In the genomic region with DNA sequence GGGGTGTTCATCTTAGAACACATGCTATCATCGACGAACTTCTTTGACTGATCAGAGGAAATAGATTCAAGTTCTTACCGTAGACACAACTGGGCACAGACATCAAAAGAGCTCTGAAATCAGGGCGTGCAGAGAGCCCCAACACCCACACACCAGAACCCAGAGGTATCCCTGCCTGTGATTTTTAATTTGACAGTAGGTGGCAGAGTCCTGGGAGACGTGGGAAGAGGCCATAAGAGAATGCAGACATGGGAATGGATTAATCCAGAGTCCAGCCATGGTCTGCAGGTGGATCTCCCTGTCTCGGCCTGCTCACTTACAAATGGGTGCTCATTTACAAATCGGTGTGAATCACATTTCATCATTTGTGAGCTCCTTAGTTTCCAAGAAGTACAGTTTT, we compare ENCODE assay signal across 15 cellular contexts. TPM values are rescaled to one million over a fixed set of nuclear protein-coding genes. Genes with fewer than 3 reads are reported as not detected.
A peak's percentile ranks its signal among the peaks of the same experiment; 100 is the strongest.
DNase-seq lines count a peak whose midpoint lies in the region; ATAC-seq, FAIRE-seq and TF ChIP-seq lines count a peak whose summit lies in the region.
"Not testable (repeated sequence)": the region's sequence is repeated elsewhere in the genome, so short reads cannot be mapped to it uniquely, and the experiment has no call there.
"Had no signal": no experiment of that assay in that cellular context is flagged by ENCODE, and none has a peak within 500 bp of the region (broad histone marks: within the 10 kb centered on the region; RNA-seq: fewer than 3 reads in every experiment).

No MANE protein-coding gene starts in this region.

- H3K9me2 ChIP-seq in HCT116 (ENCODE audit: insufficient read depth), result not testable (repeated sequence)

- TF ChIP-seq CTCF in HCT116 (IDR thresholded peaks at IDR 0.05 in 2 of 3, conservative IDR thresholded peaks at IDR 0.05 in 1 of 3; ENCODE audit: borderline replicate concordance in 1 of 3, insufficient read depth in 1 of 3, low read depth in 2 of 3, low read length in 2 of 3); astrocyte (IDR thresholded peaks at IDR 0.05; ENCODE audit: insufficient read depth, low read depth, low read length); K562 (IDR thresholded peaks at IDR 0.05 in 2 of 3, conservative IDR thresholded peaks at IDR 0.05 in 1 of 3; ENCODE audit: insufficient read depth in 2 of 3, low read depth in 1 of 3, low read length in 3 of 3); HepG2 (CRISPR knock-in tag; IDR thresholded peaks at IDR 0.05): not testable (repeated sequence)

- not testable (repeated sequence) for TF ChIP-seq POLR2A in HCT116 (IDR thresholded peaks at IDR 0.05; ENCODE audit: borderline replicate concordance, extremely low read depth, insufficient read depth, insufficient read length); K562 (conservative IDR thresholded peaks at IDR 0.05); HepG2 (IDR thresholded peaks at IDR 0.05; ENCODE audit: insufficient read depth in 1 of 2, low read depth in 2 of 2, low read length in 2 of 2)

- H4K20me1 ChIP-seq in HCT116 (ENCODE audit: insufficient read depth); astrocyte (ENCODE audit: insufficient read depth, low read length); K562 (replicated peaks; ENCODE audit: control insufficient read depth, insufficient read depth, low read length); HepG2 (ENCODE audit: insufficient read depth, low read length): not testable (repeated sequence)

- not testable (repeated sequence) for TF ChIP-seq RAD21 in HCT116 (IDR thresholded peaks at IDR 0.05; ENCODE audit: low read depth); K562 (CRISPR knock-in tag; conservative IDR thresholded peaks at IDR 0.05 in 1 of 2, IDR thresholded peaks at IDR 0.05 in 1 of 2); HepG2 (CRISPR knock-in tag; IDR thresholded peaks at IDR 0.05)

- not testable (repeated sequence) for H3K4me1 Mint-ChIP-seq in astrocyte (ENCODE audit: low read depth, unreplicated experiment)

- DNase-seq in GM19239 (ENCODE audit: insufficient read length, low spot score); HCT116 (ENCODE audit: low read depth, low spot score); astrocyte (ENCODE audit: low read depth); K562 (ENCODE audit: extremely low read depth in 1 of 4, low spot score in 3 of 4); HepG2 (ENCODE audit: low spot score): not testable (repeated sequence)

- in situ Hi-C loops in K562 (cut with MboI); HepG2 (cut with HindIII; ENCODE audit: extremely low pct_ligation_motif_present, low pct_unique_long_range_greater_than_20kb): not testable (repeated sequence)

- not testable (repeated sequence) for H3K4me3 Mint-ChIP-seq in astrocyte (ENCODE audit: unreplicated experiment)

- peak; percentile 61; the same call in 1 of the 2 replicates for ATAC-seq in HCT116
- not testable (repeated sequence) for ATAC-seq in K562
- ATAC-seq in HepG2, result peak; percentile 68; the same call in 2 of the 3 replicates

- not testable (repeated sequence) for H3K27ac ChIP-seq in HCT116 (ENCODE audit: low read depth, low read length); astrocyte (ENCODE audit: low read depth, low read length); K562 (ENCODE audit: extremely low read depth, low read depth, low read length); HepG2 (ENCODE audit: extremely low read length, insufficient read depth, low read length)

- not testable (repeated sequence) for H3K27me3 ChIP-seq in HCT116 (ENCODE audit: insufficient read depth, low read length); astrocyte (ENCODE audit: insufficient read depth, low read length); K562 (ENCODE audit: control insufficient read depth in 2 of 2, insufficient read depth in 2 of 2, low read length in 2 of 2); HepG2 (ENCODE audit: control insufficient read depth in 1 of 2, insufficient read depth in 2 of 2, low read length in 2 of 2)

- not testable (repeated sequence) for H3K36me3 ChIP-seq in HCT116 (ENCODE audit: control insufficient read depth in 1 of 2, insufficient read depth in 2 of 2, low read length in 2 of 2); astrocyte (ENCODE audit: insufficient read depth, low read length); K562 (ENCODE audit: control insufficient read depth, insufficient read depth, low read length); HepG2 (replicated peaks in 1 of 2; ENCODE audit: control insufficient read depth in 1 of 2, insufficient read depth in 2 of 2, low read length in 2 of 2)

- H3K27me3 Mint-ChIP-seq in astrocyte (ENCODE audit: low read depth, unreplicated experiment), result not testable (repeated sequence)

- intact Hi-C loops in HCT116 (cut with micrococcal nuclease); K562 (cut with micrococcal nuclease); HepG2 (cut with micrococcal nuclease; ENCODE audit: unreplicated experiment): not testable (repeated sequence)

- FAIRE-seq in GM19239 (lab: Jason Lieb, UNC) (peak; percentile 95), astrocyte (lab: Jason Lieb, UNC) (peak; percentile 78), K562 (lab: Jason Lieb, UNC) (peak; percentile 79), colon (lab: Jason Lieb, UNC) (peak; percentile 65), islet of Langerhans (lab: Jason Lieb, UNC) (peak; percentile 21), HepG2 (lab: Jason Lieb, UNC) (peak; percentile 83)

- H2AFZ ChIP-seq in HCT116 (ENCODE audit: low read depth, low read length, poor library complexity, severe bottlenecking); astrocyte (ENCODE audit: low read depth, low read length); K562 (ENCODE audit: low read depth, low read length); HepG2 (ENCODE audit: low read length): not testable (repeated sequence)

- not testable (repeated sequence) for H3K9me1 ChIP-seq in K562 (ENCODE audit: control insufficient read depth, insufficient read depth, low read length)

- not testable (repeated sequence) for H3K9ac ChIP-seq in HCT116 (ENCODE audit: low read length); astrocyte (ENCODE audit: low read length); K562 (ENCODE audit: insufficient read depth in 1 of 2, low read depth in 2 of 2, low read length in 2 of 2); HepG2 (ENCODE audit: insufficient read depth, low read depth, low read length)

- H3K27ac Mint-ChIP-seq in astrocyte (ENCODE audit: unreplicated experiment), result not testable (repeated sequence)

- POLR2A ChIA-PET in HCT116 (lab: Charles Lee); K562 (lab: Yijun Ruan, JAX); HepG2 (lab: Yijun Ruan, JAX): not testable (repeated sequence)

- not testable (repeated sequence) for H3K9me3 ChIP-seq in HCT116 (ENCODE audit: control insufficient read depth in 1 of 2, insufficient read depth in 1 of 2, low read depth in 1 of 2, low read length in 2 of 2); astrocyte (ENCODE audit: insufficient read depth, low read depth, low read length); K562 (replicated peaks; ENCODE audit: control insufficient read depth, insufficient read depth, low read depth, low read length); HepG2 (ENCODE audit: low read length)

- no CpG with 5 or more reads among the region's 7 CpGs for WGBS in K562 (ENCODE audit: insufficient coverage, low coverage, missing lambda C conversion rate)
- WGBS in HepG2 (ENCODE audit: low lambda C conversion rate), result no CpG with 5 or more reads among the region's 7 CpGs

- BruUV-seq in HCT116 (replicated peaks; lab: Mats Ljungman, UMichigan); K562 (replicated peaks; lab: Mats Ljungman, UMichigan); HepG2 (replicated peaks; lab: Mats Ljungman, UMichigan): not testable (repeated sequence)

- not testable (repeated sequence) for H3K4me2 ChIP-seq in HCT116 (ENCODE audit: low read length); astrocyte (ENCODE audit: low read length); K562 (ENCODE audit: insufficient read depth, low read length); HepG2 (ENCODE audit: low read depth, low read length)

- not testable (repeated sequence) for H3K36me3 Mint-ChIP-seq in astrocyte (ENCODE audit: low read depth, unreplicated experiment)

- not testable (repeated sequence) for H3K4me1 ChIP-seq in HCT116 (ENCODE audit: control insufficient read depth in 1 of 2, insufficient read depth in 2 of 2, low read length in 2 of 2); astrocyte (ENCODE audit: insufficient read depth, low read length); K562 (replicated peaks in 1 of 2; ENCODE audit: control insufficient read depth in 2 of 2, insufficient read depth in 2 of 2, low read length in 2 of 2); HepG2 (ENCODE audit: insufficient read depth, low read length)

- CTCF ChIA-PET in HCT116 (lab: Charles Lee); K562 (lab: Yijun Ruan, JAX; ENCODE audit: low intra/inter-chr PET ratio); HepG2 (lab: Yijun Ruan, JAX; ENCODE audit: low intra/inter-chr PET ratio, low total read pairs): not testable (repeated sequence)

- not testable (repeated sequence) for H3K9me3 Mint-ChIP-seq in astrocyte (ENCODE audit: unreplicated experiment)

- RAD21 ChIA-PET in HCT116 (lab: Charles Lee; ENCODE audit: low non-redundant PET in 1 of 2, low total read pairs in 2 of 2, uncharacterized antibody in 2 of 2, unreplicated experiment in 2 of 2), result not testable (repeated sequence)

- TF ChIP-seq EP300 in K562 (IDR thresholded peaks at IDR 0.05; ENCODE audit: low read length); HepG2 (IDR thresholded peaks at IDR 0.05; ENCODE audit: low read depth in 2 of 2, low read length in 2 of 2); HepG2 (CRISPR knock-in tag; IDR thresholded peaks at IDR 0.05; ENCODE audit: borderline replicate concordance): not testable (repeated sequence)

- not testable (repeated sequence) for H3K4me3 ChIP-seq in HCT116 (replicated peaks in 1 of 2; ENCODE audit: low read depth in 1 of 2, low read length in 2 of 2); astrocyte (ENCODE audit: insufficient read depth, low read depth, low read length); K562; HepG2 (replicated peaks in 1 of 3; ENCODE audit: insufficient read depth in 1 of 3, low read depth in 2 of 3, low read length in 3 of 3)

- not testable (repeated sequence) for H3K79me2 ChIP-seq in HCT116 (ENCODE audit: insufficient read depth, low read length); astrocyte (ENCODE audit: insufficient read depth, low read length); K562 (ENCODE audit: control insufficient read depth, insufficient read depth, low read length); HepG2 (ENCODE audit: insufficient read depth, low read length)

RNA-seq across cellular contexts. Expression of gene MAGEA9, which starts 3.7 kb away (rescaled TPM):
- total RNA-seq in HCT116 (2021; ENCODE audit: unreplicated experiment) (not detected), astrocyte (not detected in 2 replicates), K562 (2014; rRNA removed) (1.0 TPM in 1 of 2 replicates, not detected in the other), K562 (2014; rRNA removed; fragmentation: Illumina TruSeq; extraction: Trizol) (not detected in 2 replicates), K562 (2015; rRNA removed; fragmentation: Illumina TruSeq; extraction: Trizol) (0.49 TPM in 1 of 2 replicates, not detected in the other), K562 (2021) (not detected in 2 replicates), HepG2 (2016; rRNA removed; fragmentation: Illumina TruSeq; extraction: Trizol) (0.07 TPM in 1 of 2 replicates, not detected in the other)
- 0.27 TPM in 1 of 2 replicates, not detected in the other for polyA plus RNA-seq in HCT116 (2012)
- not detected in 2 replicates for total RNA-seq in K562 (2011; cell fraction: chromatin; rRNA removed; ENCODE audit: low replicate concordance)
- total RNA-seq in K562 (2011; cell fraction: nucleolus; rRNA removed), result 3.0 TPM in 1 of 2 replicates, not detected in the other
- total RNA-seq in K562 (2011; cell fraction: nucleoplasm; rRNA removed), result not detected in 2 replicates
- polyA plus RNA-seq in K562 (2011; rRNA removed) (0.17 TPM in 1 of 2 replicates, not detected in the other), K562 (2014; fragmentation: Illumina TruSeq; extraction: Trizol) (0.44 TPM in 1 of 2 replicates, not detected in the other), K562 (2014; fragmentation: Nextera tagmentation; extraction: Ambion mirVana) (under 1 TPM; 0.08 to 0.25 TPM), K562 (2014; rRNA removed) (0.53 and 0.65 TPM in 2 replicates), HepG2 (2011; rRNA removed) (not detected in 2 replicates)
- 1.8 TPM in 1 of 2 replicates, not detected in the other for polyA plus RNA-seq in K562 (2011; cell fraction: cytosol; rRNA removed)
- polyA plus RNA-seq in K562 (2011; cell fraction: nucleus; rRNA removed), result 0.14 and 1.1 TPM in 2 replicates
- 0.10 and 0.22 TPM in 2 replicates for polyA plus RNA-seq in K562 (2012)
- not detected in 2 replicates for polyA minus RNA-seq in K562 (2011; rRNA and poly(A)+ RNA removed)
- not detected in 2 replicates for polyA minus RNA-seq in K562 (2011; cell fraction: cytosol; rRNA and poly(A)+ RNA removed)
- 0.44 TPM in 1 of 2 replicates, not detected in the other for polyA minus RNA-seq in K562 (2011; cell fraction: nucleus; rRNA and poly(A)+ RNA removed)
- total RNA-seq in HepG2 (2016; cell fraction: cytosol; rRNA removed; fragmentation: Illumina TruSeq; extraction: Trizol; ENCODE audit: low read depth), result not detected in 2 replicates
- total RNA-seq in HepG2 (2016; cell fraction: insoluble cytoplasmic fraction; rRNA removed; fragmentation: Illumina TruSeq; extraction: Trizol), result not detected in 2 replicates
- total RNA-seq in HepG2 (2016; cell fraction: membrane; rRNA removed; fragmentation: Illumina TruSeq; extraction: Trizol), result not detected in 2 replicates
- total RNA-seq in HepG2 (2016; cell fraction: nucleus; rRNA removed; fragmentation: Illumina TruSeq; extraction: Trizol), result not detected in 2 replicates
- not detected in 2 replicates for polyA plus RNA-seq in HepG2 (2011; cell fraction: cytosol; rRNA removed)
- polyA plus RNA-seq in HepG2 (2011; cell fraction: nucleus; rRNA removed), result not detected in 2 replicates
- not detected in 2 replicates for polyA plus RNA-seq in HepG2 (2012)
- polyA plus RNA-seq in HepG2 (2016; cell fraction: cytosol; fragmentation: Illumina TruSeq; extraction: Trizol; ENCODE audit: low read depth), result not detected in 2 replicates
- polyA plus RNA-seq in HepG2 (2016; cell fraction: insoluble cytoplasmic fraction; fragmentation: Illumina TruSeq; extraction: Trizol; ENCODE audit: low read depth), result not detected in 2 replicates
- not detected in 2 replicates for polyA plus RNA-seq in HepG2 (2016; cell fraction: membrane; fragmentation: Illumina TruSeq; extraction: Trizol; ENCODE audit: low read depth)
- not detected in 2 replicates for polyA plus RNA-seq in HepG2 (2016; cell fraction: nucleus; fragmentation: Illumina TruSeq; extraction: Trizol; ENCODE audit: insufficient read depth, low read depth)
- polyA minus RNA-seq in HepG2 (2011; rRNA and poly(A)+ RNA removed; ENCODE audit: low replicate concordance), result not detected in 2 replicates
- polyA minus RNA-seq in HepG2 (2011; cell fraction: cytosol; rRNA and poly(A)+ RNA removed), result not detected in 2 replicates
- not detected in 2 replicates for polyA minus RNA-seq in HepG2 (2011; cell fraction: nucleus; rRNA and poly(A)+ RNA removed)
- total RNA-seq: A673; CD4-positive, alpha-beta memory T cell; CD4-positive, CD25-positive, alpha-beta regulatory T cell; CD8-positive, alpha-beta memory T cell; Daoy; G401 had no signal
- polyA plus RNA-seq: AG04450; CD14-positive monocyte; CD4-positive, alpha-beta memory T cell; CD4-positive, CD25-positive, alpha-beta regulatory T cell; CD8-positive, alpha-beta memory T cell had no signal

RNA-seq across cellular contexts. Expression of gene HSFX1, which starts 4.1 kb away (rescaled TPM):
- 0.44 TPM for total RNA-seq in HCT116 (2021; ENCODE audit: unreplicated experiment)
- polyA plus RNA-seq in HCT116 (2012), result 0.81 and 0.97 TPM in 2 replicates
- total RNA-seq in astrocyte, result 0.75 and 1.5 TPM in 2 replicates
- total RNA-seq in K562 (2011; cell fraction: chromatin; rRNA removed; ENCODE audit: low replicate concordance), result 0.44 and 0.48 TPM in 2 replicates
- total RNA-seq in K562 (2011; cell fraction: nucleolus; rRNA removed), result 0.17 and 0.39 TPM in 2 replicates
- not detected in 2 replicates for total RNA-seq in K562 (2011; cell fraction: nucleoplasm; rRNA removed)
- total RNA-seq in K562 (2014; rRNA removed), result not detected in 2 replicates
- total RNA-seq in K562 (2014; rRNA removed; fragmentation: Illumina TruSeq; extraction: Trizol), result not detected in 2 replicates
- not detected in 2 replicates for total RNA-seq in K562 (2015; rRNA removed; fragmentation: Illumina TruSeq; extraction: Trizol)
- total RNA-seq in K562 (2021), result not detected in 2 replicates
- 0.10 and 0.14 TPM in 2 replicates for polyA plus RNA-seq in K562 (2011; rRNA removed)
- 0.10 TPM in 1 of 2 replicates, not detected in the other for polyA plus RNA-seq in K562 (2011; cell fraction: cytosol; rRNA removed)
- 0.25 and 0.40 TPM in 2 replicates for polyA plus RNA-seq in K562 (2011; cell fraction: nucleus; rRNA removed)
- polyA plus RNA-seq in K562 (2012), result 0.07 and 0.21 TPM in 2 replicates
- not detected in 2 replicates for polyA plus RNA-seq in K562 (2014; fragmentation: Illumina TruSeq; extraction: Trizol)
- not detected for polyA plus RNA-seq in K562 (2014; fragmentation: Nextera tagmentation; extraction: Ambion mirVana)
- not detected in 2 replicates for polyA plus RNA-seq in K562 (2014; rRNA removed)
- polyA minus RNA-seq in K562 (2011; rRNA and poly(A)+ RNA removed), result 0.18 TPM in 1 of 2 replicates, not detected in the other
- polyA minus RNA-seq in K562 (2011; cell fraction: cytosol; rRNA and poly(A)+ RNA removed), result not detected in 2 replicates
- polyA minus RNA-seq in K562 (2011; cell fraction: nucleus; rRNA and poly(A)+ RNA removed), result 0.33 and 0.40 TPM in 2 replicates
- total RNA-seq in HepG2 (2016; rRNA removed; fragmentation: Illumina TruSeq; extraction: Trizol), result 0.09 TPM in 1 of 2 replicates, not detected in the other
- not detected in 2 replicates for total RNA-seq in HepG2 (2016; cell fraction: cytosol; rRNA removed; fragmentation: Illumina TruSeq; extraction: Trizol; ENCODE audit: low read depth)
- total RNA-seq in HepG2 (2016; cell fraction: insoluble cytoplasmic fraction; rRNA removed; fragmentation: Illumina TruSeq; extraction: Trizol), result 0.24 TPM in 1 of 2 replicates, not detected in the other
- total RNA-seq in HepG2 (2016; cell fraction: membrane; rRNA removed; fragmentation: Illumina TruSeq; extraction: Trizol), result not detected in 2 replicates
- not detected in 2 replicates for total RNA-seq in HepG2 (2016; cell fraction: nucleus; rRNA removed; fragmentation: Illumina TruSeq; extraction: Trizol)
- polyA plus RNA-seq in HepG2 (2011; rRNA removed), result 0.08 and 0.12 TPM in 2 replicates
- 0.03 TPM in 1 of 2 replicates, not detected in the other for polyA plus RNA-seq in HepG2 (2011; cell fraction: cytosol; rRNA removed)
- 0.92 TPM in 2 replicates for polyA plus RNA-seq in HepG2 (2011; cell fraction: nucleus; rRNA removed)
- polyA plus RNA-seq in HepG2 (2012), result 0.20 and 0.28 TPM in 2 replicates
- not detected in 2 replicates for polyA plus RNA-seq in HepG2 (2016; cell fraction: cytosol; fragmentation: Illumina TruSeq; extraction: Trizol; ENCODE audit: low read depth)
- polyA plus RNA-seq in HepG2 (2016; cell fraction: insoluble cytoplasmic fraction; fragmentation: Illumina TruSeq; extraction: Trizol; ENCODE audit: low read depth), result not detected in 2 replicates
- not detected in 2 replicates for polyA plus RNA-seq in HepG2 (2016; cell fraction: membrane; fragmentation: Illumina TruSeq; extraction: Trizol; ENCODE audit: low read depth)
- polyA plus RNA-seq in HepG2 (2016; cell fraction: nucleus; fragmentation: Illumina TruSeq; extraction: Trizol; ENCODE audit: insufficient read depth, low read depth), result 0.27 and 0.31 TPM in 2 replicates
- 0.42 and 0.82 TPM in 2 replicates for polyA minus RNA-seq in HepG2 (2011; rRNA and poly(A)+ RNA removed; ENCODE audit: low replicate concordance)
- not detected in 2 replicates for polyA minus RNA-seq in HepG2 (2011; cell fraction: cytosol; rRNA and poly(A)+ RNA removed)
- polyA minus RNA-seq in HepG2 (2011; cell fraction: nucleus; rRNA and poly(A)+ RNA removed), result 0.87 and 0.90 TPM in 2 replicates
- polyA plus RNA-seq: CD14-positive monocyte; CD4-positive, alpha-beta memory T cell had no signal
